17 cellular contexts compared by ENCODE assay signal in genomic region chr13:75050419-75051066, GRCh38.
DNase-seq lines count a peak whose midpoint lies in the region; TF ChIP-seq lines count a peak whose summit lies in the region.
"Had no signal": no experiment of that assay in that cellular context is flagged by ENCODE, and none has a peak within 500 bp of the region (broad histone marks: within the 10 kb centered on the region; RNA-seq: fewer than 3 reads in every experiment).

No MANE protein-coding gene starts in this region.

- H2AFZ ChIP-seq in mesenchymal stem cell (ENCODE audit: low read depth, low read length), result no peak overlapping the region

- H3K4me3 ChIP-seq in choroid plexus epithelial cell (ENCODE audit: low read depth, low read length) (no peak overlapping the region), mesenchymal stem cell (ENCODE audit: insufficient read depth in 1 of 2, low read depth in 1 of 2, low read length in 2 of 2) (no peak overlapping the region), prostate gland (no peak overlapping the region)
- H3K4me3 ChIP-seq: ascending aorta had no signal

- intact Hi-C loops in prostate gland (cut with DNase I), result no loop called here

- H3K79me1 ChIP-seq in mesenchymal stem cell (replicated peaks; ENCODE audit: low read length, poor library complexity, severe bottlenecking), result no peaks in the 10 kb centered on the region

- no peak overlapping the region for H3K4ac ChIP-seq in mesenchymal stem cell (ENCODE audit: low read depth in 1 of 2, low read length in 2 of 2)

- TF ChIP-seq CTCF in choroid plexus epithelial cell (conservative IDR thresholded peaks at IDR 0.05; ENCODE audit: low read depth, low read length), result no peak
- no peak for TF ChIP-seq CTCF in prostate gland (IDR thresholded peaks at IDR 0.05)

- H3K18ac ChIP-seq in mesenchymal stem cell (ENCODE audit: low read depth in 1 of 2, low read length in 2 of 2), result no peak overlapping the region

- no peak overlapping the region for H2BK12ac ChIP-seq in mesenchymal stem cell (ENCODE audit: low read length in 2 of 2)

- peak; percentile 27 for DNase-seq in HK-2 (ENCODE audit: unreplicated experiment)
- DNase-seq in choroid plexus epithelial cell (ENCODE audit: low read depth), result peak; percentile 58
- DNase-seq in mesenchymal stem cell, result peak; percentile 14
- peak; percentile 3 for DNase-seq in stromal cell of bone marrow (ENCODE audit: low read depth)
- no peak for DNase-seq in KG1 (lab: John Stamatoyannopoulos, UW)
- DNase-seq in OCI-M2 (lab: John Stamatoyannopoulos, UW; ENCODE audit: unreplicated experiment), result no peak
- DNase-seq in prostate gland (ENCODE audit: low spot score), result no peak
- DNase-seq: activated CD8-positive, alpha-beta T cell treated with anti-CD3 and anti-CD28 coated beads, Interleukin-2, amount 10 ng/mL, durations not matched to agents 7 days and 5 days; CD8-positive, alpha-beta memory T cell; effector CD8-positive, alpha-beta T cell; glutamatergic neuron; midbrain; NCI-H146; NCI-H526 treated with DMSO at 0.1 percent for 48 hours had no signal

- H3K9ac ChIP-seq in mesenchymal stem cell (ENCODE audit: low read length), result no peak overlapping the region

- H2BK120ac ChIP-seq in mesenchymal stem cell (ENCODE audit: low read depth, low read length), result no peak overlapping the region

- H3K27ac ChIP-seq in mesenchymal stem cell (ENCODE audit: low read length, poor library complexity, severe bottlenecking) (peak overlapping the region; percentile 99), prostate gland (no peak overlapping the region)
- H3K27ac ChIP-seq: ascending aorta, HL-60, VCaP had no signal

- H3K4me1 ChIP-seq in mesenchymal stem cell (ENCODE audit: control insufficient read depth, insufficient read depth, low read depth, low read length), result no peaks in the 10 kb centered on the region
- no peaks in the 10 kb centered on the region for H3K4me1 ChIP-seq in prostate gland (replicated peaks)
- H3K4me1 ChIP-seq: ascending aorta had no signal

- 95% methylated on average over 5 of the region's 5 CpGs for WGBS in mesenchymal stem cell
- 87% methylated on average over 5 of the region's 5 CpGs for WGBS in prostate gland

- no peak overlapping the region for H3K23ac ChIP-seq in mesenchymal stem cell (ENCODE audit: low read length in 2 of 2)

- H3K36me3 ChIP-seq in mesenchymal stem cell (ENCODE audit: control insufficient read depth in 1 of 2, insufficient read depth in 2 of 2, low read depth in 1 of 2, low read length in 2 of 2) (no peaks in the 10 kb centered on the region), prostate gland (no peaks in the 10 kb centered on the region)
- H3K36me3 ChIP-seq: ascending aorta had no signal

- H3K14ac ChIP-seq in mesenchymal stem cell (ENCODE audit: low read length in 2 of 2), result no peak overlapping the region

- no peaks in the 10 kb centered on the region for H3K27me3 ChIP-seq in mesenchymal stem cell (ENCODE audit: control insufficient read depth in 1 of 2, insufficient read depth in 1 of 2, low read length in 2 of 2)
- H3K27me3 ChIP-seq in prostate gland (replicated peaks; ENCODE audit: insufficient read depth), result no peaks in the 10 kb centered on the region
- H3K27me3 ChIP-seq: ascending aorta had no signal

- H2BK5ac ChIP-seq in mesenchymal stem cell (ENCODE audit: low read depth, low read length, poor library complexity, severe bottlenecking), result peak overlapping the region; percentile 81

- no peak overlapping the region for H4K8ac ChIP-seq in mesenchymal stem cell (ENCODE audit: low read length)

- no peak overlapping the region for H4K91ac ChIP-seq in mesenchymal stem cell (ENCODE audit: low read length)

- TF ChIP-seq POLR2A in prostate gland (IDR thresholded peaks at IDR 0.05), result no peak

- no peaks in the 10 kb centered on the region for H3K9me3 ChIP-seq in mesenchymal stem cell (ENCODE audit: control insufficient read depth, low read length)
- H3K9me3 ChIP-seq in prostate gland, result no peaks in the 10 kb centered on the region
- H3K9me3 ChIP-seq: ascending aorta had no signal

- H3K4me2 ChIP-seq in mesenchymal stem cell (ENCODE audit: low read length, poor library complexity, severe bottlenecking), result peak overlapping the region; percentile 40

- H2BK15ac ChIP-seq in mesenchymal stem cell (ENCODE audit: low read depth, poor library complexity, severe bottlenecking), result no peak overlapping the region

- peak overlapping the region; percentile 93 for H2AK5ac ChIP-seq in mesenchymal stem cell (ENCODE audit: low read length, severe bottlenecking)

Comparison
In these comparisons a context has a peak if more than half of its experiments do, and no peak if none do; other contexts are left out.
1. DNase-seq: peak in HK-2 (single experiment), choroid plexus epithelial cell (single experiment), mesenchymal stem cell (single experiment) and stromal cell of bone marrow (single experiment); none in KG1 (single experiment), OCI-M2 (single experiment) and prostate gland (single experiment).